ENCODE assay signal across 25 cellular contexts in genomic region chr10:129794056-129794455, GRCh38.
"Had no signal": no experiment of that assay in that cellular context is flagged by ENCODE, and none has a peak within 500 bp of the region (broad histone marks: within the 10 kb centered on the region; RNA-seq: fewer than 3 reads in every experiment).

No MANE protein-coding gene starts in this region.

- H3K36me3 Mint-ChIP-seq: stimulated activated memory B cell treated with anti-CD40 and anti-IgM and Interleukin-4, amounts not matched to agents 10 μg/mL and 1 μg/mL and 100 μg/mL, for 72 hours had no signal

- H3K4me1 ChIP-seq: gastrocnemius medialis, heart left ventricle, parathyroid adenoma, prostate gland, right atrium auricular region, sigmoid colon, testis, tibial artery had no signal

- H3K27ac Mint-ChIP-seq: naive thymus-derived CD8-positive, alpha-beta T cell; nephron progenitor cell; stimulated activated memory B cell treated with anti-CD40 and anti-IgM and Interleukin-4, amounts not matched to agents 10 μg/mL and 1 μg/mL and 100 μg/mL, for 72 hours; type B pancreatic cell had no signal

- H3K27ac ChIP-seq: dorsolateral prefrontal cortex, epithelial cell of prostate, gastrocnemius medialis, heart left ventricle, hepatocyte, neutrophil, parathyroid adenoma, prostate gland, right atrium auricular region, sigmoid colon, testis, tibial artery had no signal

- DNase-seq: dorsolateral prefrontal cortex; effector CD4-positive, alpha-beta T cell; foreskin fibroblast; gastrocnemius medialis; heart left ventricle; mammary epithelial cell; mesendoderm; naive thymus-derived CD8-positive, alpha-beta T cell; nephron progenitor cell; sigmoid colon; stimulated activated CD4-positive, alpha-beta T cell treated with anti-CD3 and anti-CD28 coated beads, Interleukin-2, amount 100 ng/mL, for 24 hours; stimulated activated CD4-positive, alpha-beta T cell treated with anti-CD3 and anti-CD28 coated beads, Interleukin-4, amount 100 ng/mL, for 4 hours; stimulated activated naive CD8-positive, alpha-beta T cell treated with anti-CD3 and anti-CD28 coated beads, Interleukin-15, Interleukin-2, amounts not matched to agents 100 U/mL and 50 U/mL, for 24 hours; substantia nigra; testis had no signal

- ATAC-seq: esophagus mucosa; gastrocnemius medialis; heart left ventricle; naive thymus-derived CD8-positive, alpha-beta T cell; stimulated activated memory B cell treated with anti-CD40 and anti-IgM and Interleukin-4, amounts not matched to agents 10 μg/mL and 1 μg/mL and 100 μg/mL, for 72 hours; stimulated activated naive CD8-positive, alpha-beta T cell treated with anti-CD3 and anti-CD28 coated beads, Interleukin-15, Interleukin-2, amounts not matched to agents 100 U/mL and 50 U/mL, for 24 hours had no signal

- H3K9me3 ChIP-seq: gastrocnemius medialis, neutrophil, prostate gland, testis had no signal

- H3K4me3 ChIP-seq: dorsolateral prefrontal cortex, gastrocnemius medialis, heart left ventricle, hepatocyte, prostate gland, right atrium auricular region, sigmoid colon, testis, tibial artery had no signal

- H3K27me3 ChIP-seq: dorsolateral prefrontal cortex, heart left ventricle, hepatocyte, neutrophil, right atrium auricular region, sigmoid colon, testis, tibial artery had no signal

- H3K36me3 ChIP-seq: gastrocnemius medialis, heart left ventricle, neutrophil, prostate gland, right atrium auricular region, sigmoid colon, tibial artery had no signal
